ENCODE assay signal across 17 cellular contexts in the genomic region with DNA sequence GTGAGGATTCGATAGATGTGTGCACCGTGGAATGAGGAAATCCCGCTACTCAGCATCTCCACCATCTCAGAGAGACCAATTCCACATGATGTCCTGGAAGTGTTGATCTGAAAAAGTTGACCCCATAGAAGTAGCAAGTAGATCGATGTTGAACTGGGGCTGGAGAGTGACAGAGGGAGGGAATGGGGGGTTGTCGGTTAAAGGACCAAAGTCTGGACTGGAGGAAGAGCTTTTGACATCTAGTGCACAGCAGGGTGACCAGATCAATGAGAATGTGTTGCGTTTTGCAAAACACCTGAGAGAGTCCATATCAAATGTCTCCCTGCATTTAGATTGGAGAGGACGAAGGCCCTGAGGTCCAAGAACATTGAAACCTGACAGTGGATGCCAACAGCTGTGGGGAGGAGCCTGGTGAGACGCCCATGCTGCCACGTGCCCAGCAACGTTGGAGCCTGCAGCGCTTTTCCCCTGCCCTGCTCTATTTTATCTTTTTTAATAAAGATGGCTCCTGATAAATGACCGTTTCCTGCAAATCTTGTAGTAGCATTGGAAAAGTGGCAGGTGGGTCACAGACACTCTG. TPM values are rescaled to one million over a fixed set of nuclear protein-coding genes. Genes with fewer than 3 reads are reported as not detected.
DNase-seq lines count a peak whose midpoint lies in the region; ATAC-seq and TF ChIP-seq lines count a peak whose summit lies in the region.
"Had no signal": no experiment of that assay in that cellular context is flagged by ENCODE, and none has a peak within 500 bp of the region (broad histone marks: within the 10 kb centered on the region; RNA-seq: fewer than 3 reads in every experiment).

No MANE protein-coding gene starts in this region.

- H4K91ac ChIP-seq in neuronal stem cell (ENCODE audit: low read depth, low read length, poor library complexity), result no peak overlapping the region

- H3K9me2 ChIP-seq in SK-N-SH, result no peaks in the 10 kb centered on the region

- H3K27ac Mint-ChIP-seq in activated CD4-positive, alpha-beta T cell treated with anti-CD3 and anti-CD28 coated beads, Interleukin-2, amount 10 ng/mL, durations not matched to agents 24 days and 14 days, result no peak overlapping the region
- H3K27ac Mint-ChIP-seq in HFFc6, result no peak overlapping the region
- H3K27ac Mint-ChIP-seq: CD4-positive, alpha-beta T cell had no signal

- H3K4ac ChIP-seq in neuronal stem cell (ENCODE audit: low read length), result no peak overlapping the region

- H3K36me3 ChIP-seq in SK-N-SH (replicated peaks in 1 of 2; ENCODE audit: control insufficient read depth in 1 of 2, insufficient read depth in 2 of 2, low read length in 1 of 2), result no peaks in the 10 kb centered on the region
- H3K36me3 ChIP-seq in neuronal stem cell (replicated peaks in 1 of 2; ENCODE audit: control insufficient read depth in 2 of 2, insufficient read depth in 2 of 2, low read length in 2 of 2), result no peaks in the 10 kb centered on the region
- H3K36me3 ChIP-seq in thoracic aorta, result no peaks in the 10 kb centered on the region

- no peak for DNase-seq in SK-N-SH
- peak; percentile 65 for DNase-seq in left lobe of liver (ENCODE audit: low spot score)
- DNase-seq in neuronal stem cell (ENCODE audit: low spot score), result no peak
- DNase-seq in thoracic aorta (ENCODE audit: low spot score), result no peak
- DNase-seq in activated CD4-positive, alpha-beta T cell treated with anti-CD3 and anti-CD28 coated beads, Interleukin-2, amount 10 ng/mL, durations not matched to agents 24 days and 14 days, result no peak
- DNase-seq in HFFc6, result no peak
- DNase-seq: Caco-2; CD4-positive, alpha-beta T cell; GDM1; GOT3; NCI-H2029; NCI-H446 treated with DMSO at 0.1 percent for 48 hours; SIG-M5 had no signal

- intact Hi-C loops in activated CD4-positive, alpha-beta T cell treated with anti-CD3 and anti-CD28 coated beads, Interleukin-2, amount 10 ng/mL, durations not matched to agents 24 days and 14 days (cut with micrococcal nuclease), result no loop called here

- H3K27ac ChIP-seq in SK-N-SH (ENCODE audit: low read depth in 2 of 2, low read length in 1 of 2) (no peak overlapping the region), neuronal stem cell (replicated peaks; ENCODE audit: low read length) (no peak overlapping the region), thoracic aorta (peak overlapping the region in 1 of 2 donors; percentile 61)
- H3K27ac ChIP-seq: A549 had no signal

- peak overlapping the region; percentile 38 for H3K14ac ChIP-seq in neuronal stem cell (ENCODE audit: low read length)

- no peak overlapping the region for H3K23ac ChIP-seq in neuronal stem cell (ENCODE audit: low read depth, low read length, poor library complexity)

- no peak for TF ChIP-seq RAD21 in SK-N-SH (IDR thresholded peaks at IDR 0.05; ENCODE audit: low read length)

- no peaks in the 10 kb centered on the region for H3K27me3 ChIP-seq in SK-N-SH (ENCODE audit: insufficient read depth)
- H3K27me3 ChIP-seq in neuronal stem cell (ENCODE audit: control insufficient read depth in 3 of 3, insufficient read depth in 3 of 3, low read depth in 1 of 3, low read length in 3 of 3), result peaks cover 0 to 23% (median 2%) of the 10 kb centered on the region in 3 experiments
- H3K27me3 ChIP-seq in thoracic aorta (replicated peaks; ENCODE audit: insufficient read depth), result no peaks in the 10 kb centered on the region

- H3K4me2 ChIP-seq in SK-N-SH (no peak overlapping the region), neuronal stem cell (ENCODE audit: insufficient read depth, low read length, poor library complexity, severe bottlenecking) (no peak overlapping the region)
- H3K4me2 ChIP-seq: A549 had no signal

- no peak overlapping the region for H2AFZ ChIP-seq in SK-N-SH (ENCODE audit: low read depth)
- H2AFZ ChIP-seq in neuronal stem cell (ENCODE audit: low read length), result no peak overlapping the region

- no peaks in the 10 kb centered on the region for H3K9me3 Mint-ChIP-seq in activated CD4-positive, alpha-beta T cell treated with anti-CD3 and anti-CD28 coated beads, Interleukin-2, amount 10 ng/mL, durations not matched to agents 24 days and 14 days
- no peaks in the 10 kb centered on the region for H3K9me3 Mint-ChIP-seq in HFFc6
- H3K9me3 Mint-ChIP-seq: CD4-positive, alpha-beta T cell had no signal

- TF ChIP-seq EP300 in SK-N-SH (IDR thresholded peaks at IDR 0.05; ENCODE audit: borderline replicate concordance in 1 of 2, low read depth in 1 of 2, low read length in 1 of 2), result no peak

- no peak overlapping the region for H2BK15ac ChIP-seq in neuronal stem cell (ENCODE audit: low read length)

- H3K4me1 ChIP-seq in SK-N-SH (ENCODE audit: control insufficient read depth in 1 of 2, insufficient read depth in 2 of 2, low read depth in 1 of 2, low read length in 1 of 2) (peaks cover 0 to 15% of the 10 kb centered on the region in 2 experiments; a peak in 1 of 4 replicates), neuronal stem cell (ENCODE audit: control insufficient read depth in 2 of 2, insufficient read depth in 1 of 2, low read depth in 1 of 2, low read length in 2 of 2) (peaks cover 15 to 17% of the 10 kb centered on the region in 2 donors), thoracic aorta (ENCODE audit: control insufficient read depth in 1 of 2, low read depth in 2 of 2) (peaks cover 8 to 39% of the 10 kb centered on the region in 2 donors)

- H3F3A ChIP-seq in SK-N-SH (replicated peaks; ENCODE audit: insufficient read depth), result no peaks in the 10 kb centered on the region

- peaks cover 2% of the 10 kb centered on the region for H3K79me1 ChIP-seq in neuronal stem cell (ENCODE audit: low read depth, low read length)

- ATAC-seq in SK-N-SH treated with all-trans-retinoic acid at 6 μM for 48 hours (no peak), left lobe of liver (peak; percentile 73), thoracic aorta (ENCODE audit: insufficient number of reproducible peaks, low FRiP score, low read depth) (no peak), esophagus mucosa (no peak)
- ATAC-seq: A549, K562 had no signal

- H3K4me3 Mint-ChIP-seq in activated CD4-positive, alpha-beta T cell treated with anti-CD3 and anti-CD28 coated beads, Interleukin-2, amount 10 ng/mL, durations not matched to agents 24 days and 14 days, result no peak overlapping the region
- H3K4me3 Mint-ChIP-seq in HFFc6, result no peak overlapping the region

- 63% methylated on average over 12 of the region's 12 CpGs for WGBS in SK-N-SH (ENCODE audit: low lambda C conversion rate)
- WGBS in neuronal stem cell (ENCODE audit: extremely low coverage in 2 of 2, insufficient read length in 2 of 2, insufficient replicate concordance in 1 of 2), 2 donors, result no CpG with 5 or more reads among the region's 12 CpGs

- TF ChIP-seq CTCF in SK-N-SH (IDR thresholded peaks at IDR 0.05) (no peak), thoracic aorta (IDR thresholded peaks at IDR 0.05) (no peak), HFFc6 (IDR thresholded peaks at IDR 0.05) (no peak)

- no peaks in the 10 kb centered on the region for H3K79me2 ChIP-seq in SK-N-SH (ENCODE audit: insufficient read depth)

- H4K8ac ChIP-seq in neuronal stem cell (ENCODE audit: low read depth, low read length), result no peak overlapping the region

- H3K4me3 ChIP-seq in SK-N-SH (ENCODE audit: low read depth in 2 of 2, low read length in 1 of 2), result no peak overlapping the region
- H3K4me3 ChIP-seq in neuronal stem cell (ENCODE audit: low read length in 2 of 2), result no peak overlapping the region
- peak overlapping the region; percentile 14 for H3K4me3 ChIP-seq in thoracic aorta
- H3K4me3 ChIP-seq: A549, K562 had no signal

- no peaks in the 10 kb centered on the region for H3K36me3 Mint-ChIP-seq in activated CD4-positive, alpha-beta T cell treated with anti-CD3 and anti-CD28 coated beads, Interleukin-2, amount 10 ng/mL, durations not matched to agents 24 days and 14 days (ENCODE audit: low read depth)
- no peaks in the 10 kb centered on the region for H3K36me3 Mint-ChIP-seq in HFFc6 (ENCODE audit: low read depth)

- H3K9me3 ChIP-seq in SK-N-SH, result no peaks in the 10 kb centered on the region
- no peaks in the 10 kb centered on the region for H3K9me3 ChIP-seq in neuronal stem cell (replicated peaks in 1 of 2; ENCODE audit: control insufficient read depth in 2 of 2, insufficient read depth in 1 of 2, low read depth in 1 of 2, low read length in 2 of 2)
- no peaks in the 10 kb centered on the region for H3K9me3 ChIP-seq in thoracic aorta
- H3K9me3 ChIP-seq: A549, Caco-2 had no signal

- peaks cover 36% of the 10 kb centered on the region for H3K27me3 Mint-ChIP-seq in activated CD4-positive, alpha-beta T cell treated with anti-CD3 and anti-CD28 coated beads, Interleukin-2, amount 10 ng/mL, durations not matched to agents 24 days and 14 days
- peaks cover 31% of the 10 kb centered on the region for H3K27me3 Mint-ChIP-seq in HFFc6 (ENCODE audit: insufficient read depth)

- CTCF ChIA-PET in SK-N-SH (lab: Yijun Ruan, JAX), result interaction anchor here (1.2 to 13.3 kb wide), 2 partner anchors 8 to 20 kb away, joined by 3 to 150 read pairs; no protein-coding TSS in a partner anchor

- H3K9ac ChIP-seq in SK-N-SH (no peak overlapping the region), neuronal stem cell (ENCODE audit: low read depth, low read length, poor library complexity) (no peak overlapping the region)

- H3K4me1 Mint-ChIP-seq in activated CD4-positive, alpha-beta T cell treated with anti-CD3 and anti-CD28 coated beads, Interleukin-2, amount 10 ng/mL, durations not matched to agents 24 days and 14 days, result peaks cover 12% of the 10 kb centered on the region
- H3K4me1 Mint-ChIP-seq in HFFc6 (ENCODE audit: low read depth), result peaks cover 14% of the 10 kb centered on the region

- no peak overlapping the region for H3K18ac ChIP-seq in neuronal stem cell (ENCODE audit: low read length)

- H2AK5ac ChIP-seq in neuronal stem cell (ENCODE audit: low read depth, low read length), result no peak overlapping the region

- POLR2A ChIA-PET in SK-N-SH (lab: Yijun Ruan, JAX), result no interaction called here

- H2BK5ac ChIP-seq in neuronal stem cell (ENCODE audit: low read length), result no peak overlapping the region

- H2BK120ac ChIP-seq in neuronal stem cell (ENCODE audit: low read depth, low read length), result no peak overlapping the region

- no peak overlapping the region for H2BK12ac ChIP-seq in neuronal stem cell (ENCODE audit: low read length)

- no peaks in the 10 kb centered on the region for H4K20me1 ChIP-seq in SK-N-SH (ENCODE audit: insufficient read depth)

TF ChIP-seq in SK-N-SH, 30 proteins besides CTCF, POLR2A, EP300 and RAD21 (continues in another document):
- no peak for TF ChIP-seq GABPA (IDR thresholded peaks at IDR 0.05; ENCODE audit: low read depth)

TF ChIP-seq in SK-N-SH treated with all-trans-retinoic acid at 6 μM for 48 hours, 23 proteins besides CTCF, POLR2A, EP300 and RAD21 (continues in another document):
- TF ChIP-seq GLIS3 (CRISPR knock-in tag; IDR thresholded peaks at IDR 0.05), result no peak

RNA-seq across cellular contexts. Expression of gene RPL32, which starts 30.1 kb away (rescaled TPM):
- polyA plus RNA-seq in SK-N-SH (2012; rRNA removed), result 2,077 and 2,311 TPM in 2 replicates
- 2,462 and 2,641 TPM in 2 replicates for polyA plus RNA-seq in SK-N-SH (2012; cell fraction: cytosol; rRNA removed)
- 576 and 604 TPM in 2 replicates for polyA plus RNA-seq in SK-N-SH (2012; cell fraction: nucleus; rRNA removed)
- 414 TPM for total RNA-seq in left lobe of liver
- polyA plus RNA-seq in neuronal stem cell (2013, experiment 1 of 2), result 2,661 TPM
- polyA plus RNA-seq in neuronal stem cell (2013, experiment 2 of 2), result 2,611 TPM
- 100 to 1,000 TPM; 455 to 867 TPM for total RNA-seq in thoracic aorta
- 2,085 and 2,113 TPM in 2 replicates for total RNA-seq in activated CD4-positive, alpha-beta T cell treated with anti-CD3 and anti-CD28 coated beads, Interleukin-2, amount 10 ng/mL, durations not matched to agents 24 days and 14 days
- 1,705 TPM for total RNA-seq in esophagus mucosa
- total RNA-seq in HFFc6 (2021; fragmentation: NEBNext Ultra II Directional; extraction: Animal tissue kit (Norgen Biotek cat#: 25700)), result 1,000 to 10,000 TPM; 1,490 to 1,730 (median 1,677) TPM
